Comparison of ENCODE assay signal across 10 cellular contexts in genomic region chr2:200747668-200748618, GRCh38.
DNase-seq lines count a peak whose midpoint lies in the region; ATAC-seq and TF ChIP-seq lines count a peak whose summit lies in the region.
"Had no signal": no experiment of that assay in that cellular context is flagged by ENCODE, and none has a peak within 500 bp of the region (broad histone marks: within the 10 kb centered on the region; RNA-seq: fewer than 3 reads in every experiment).

No MANE protein-coding gene starts in this region.

- DNase-seq in EH (ENCODE audit: low read depth): peak; percentile 27
- peak; percentile 20 for DNase-seq in RPMI8226
- peak; percentile 94 for DNase-seq in fibroblast of villous mesenchyme (ENCODE audit: low read depth)
- no peak for DNase-seq in sciatic nerve (ENCODE audit: low spot score)
- no peak for DNase-seq in effector CD8-positive, alpha-beta T cell (lab: John Stamatoyannopoulos, UW)
- DNase-seq in medulla oblongata (ENCODE audit: extremely low spot score): no peak
- no peak for DNase-seq in stimulated activated CD4-positive, alpha-beta T cell treated with anti-CD3 and anti-CD28 coated beads, Interleukin-4, amount 100 ng/mL, for 24 hours
- DNase-seq: effector CD4-positive, alpha-beta T cell had no signal

- peak overlapping the region; percentile 9 for H3K4me3 ChIP-seq in fibroblast of villous mesenchyme (ENCODE audit: low read depth, low read length)
- H3K4me3 ChIP-seq: lung had no signal

- no peak for TF ChIP-seq CTCF in fibroblast of villous mesenchyme (IDR thresholded peaks at IDR 0.05; ENCODE audit: insufficient read depth, low read depth, low read length)

- intact Hi-C loops in sciatic nerve (cut with DNase I): no loop called here

- ATAC-seq in sciatic nerve: peak; percentile 54
- no peak for ATAC-seq in HG03196 (IDR thresholded peaks at IDR 0.05; ENCODE audit: unreplicated experiment)

Comparison
In these comparisons a context has a peak if more than half of its experiments do, and no peak if none do; other contexts are left out.
1. DNase-seq: peak in EH (single experiment), RPMI8226 (single experiment) and fibroblast of villous mesenchyme (single experiment); none in sciatic nerve (single experiment), effector CD8-positive, alpha-beta T cell (single experiment), medulla oblongata (single experiment) and stimulated activated CD4-positive, alpha-beta T cell treated with anti-CD3 and anti-CD28 coated beads, Interleukin-4, amount 100 ng/mL, for 24 hours (single experiment).